ENCODE assay signal across 22 cellular contexts in genomic region chr11:114889464-114890065, GRCh38.
DNase-seq lines count a peak whose midpoint lies in the region; ATAC-seq lines count a peak whose summit lies in the region.
"Had no signal": no experiment of that assay in that cellular context is flagged by ENCODE, and none has a peak within 500 bp of the region (broad histone marks: within the 10 kb centered on the region; RNA-seq: fewer than 3 reads in every experiment).

No MANE protein-coding gene starts in this region.

- no peak overlapping the region for H3K23ac ChIP-seq in neuronal stem cell (ENCODE audit: low read depth, low read length, poor library complexity)

- H3K27ac ChIP-seq in neuronal stem cell (replicated peaks; ENCODE audit: low read length): no peak overlapping the region
- H3K27ac ChIP-seq: C4-2B, PC-9 had no signal

- H3K4me2 ChIP-seq in neuronal stem cell (ENCODE audit: insufficient read depth, low read length, poor library complexity, severe bottlenecking): no peak overlapping the region
- H3K4me2 ChIP-seq: PC-9 had no signal

- H3K36me3 ChIP-seq in neuronal stem cell (replicated peaks in 1 of 2; ENCODE audit: control insufficient read depth in 2 of 2, insufficient read depth in 2 of 2, low read length in 2 of 2): no peaks in the 10 kb centered on the region

- H2AK5ac ChIP-seq in neuronal stem cell (ENCODE audit: low read depth, low read length): no peak overlapping the region

- no peak overlapping the region for H4K91ac ChIP-seq in neuronal stem cell (ENCODE audit: low read depth, low read length, poor library complexity)

- DNase-seq in Right ventricle myocardium inferior (ENCODE audit: missing footprints) (no peak), cardiac septum (ENCODE audit: low spot score) (no peak), SK-N-DZ (ENCODE audit: low spot score) (peak; percentile 5), left cardiac atrium (peak; percentile 23), neuronal stem cell (ENCODE audit: low spot score) (peak; percentile 53), NCI-H1105 (lab: John Stamatoyannopoulos, UW) (no peak), CD1c-positive myeloid dendritic cell (ENCODE audit: extremely low spot score) (no peak), HuH-7 (ENCODE audit: low spot score) (no peak)
- DNase-seq: H7, HFFc6, KBM-7, MM.1S, NCI-H1048, NCI-H1930, NCI-H2171, NCI-H446, NCI-H526, PC-9, RPMI8226, SIG-M5 had no signal

- peaks cover 0 to 16% of the 10 kb centered on the region in 2 donors for H3K4me1 ChIP-seq in neuronal stem cell (ENCODE audit: control insufficient read depth in 2 of 2, insufficient read depth in 1 of 2, low read depth in 1 of 2, low read length in 2 of 2)

- peaks cover 0 to 2% of the 10 kb centered on the region in 2 donors for H3K9me3 ChIP-seq in neuronal stem cell (replicated peaks in 1 of 2; ENCODE audit: control insufficient read depth in 2 of 2, insufficient read depth in 1 of 2, low read depth in 1 of 2, low read length in 2 of 2)

- no peaks in the 10 kb centered on the region for H3K27me3 ChIP-seq in neuronal stem cell (ENCODE audit: control insufficient read depth in 3 of 3, insufficient read depth in 3 of 3, low read depth in 1 of 3, low read length in 3 of 3)

- no peak overlapping the region for H3K4ac ChIP-seq in neuronal stem cell (ENCODE audit: low read length)

- no peak overlapping the region for H3K18ac ChIP-seq in neuronal stem cell (ENCODE audit: low read length)

- no peak overlapping the region for H2BK12ac ChIP-seq in neuronal stem cell (ENCODE audit: low read length)

- no peak overlapping the region for H2BK15ac ChIP-seq in neuronal stem cell (ENCODE audit: low read length)

- H4K8ac ChIP-seq in neuronal stem cell (ENCODE audit: low read depth, low read length): no peak overlapping the region

- no CpG with 5 or more reads among the region's 14 CpGs for WGBS in neuronal stem cell (ENCODE audit: extremely low coverage in 2 of 2, insufficient read length in 2 of 2, insufficient replicate concordance in 1 of 2), 2 donors

- no peak overlapping the region for H3K4me3 ChIP-seq in neuronal stem cell (ENCODE audit: low read length in 2 of 2)
- H3K4me3 ChIP-seq: PC-9 had no signal

- H3K79me1 ChIP-seq in neuronal stem cell (ENCODE audit: low read depth, low read length): no peaks in the 10 kb centered on the region

- H3K14ac ChIP-seq in neuronal stem cell (ENCODE audit: low read length): no peak overlapping the region

- no peak overlapping the region for H2AFZ ChIP-seq in neuronal stem cell (ENCODE audit: low read length)
- H2AFZ ChIP-seq: PC-9 had no signal

- no peak overlapping the region for H3K9ac ChIP-seq in neuronal stem cell (ENCODE audit: low read depth, low read length, poor library complexity)

- intact Hi-C loops in Right ventricle myocardium inferior (cut with DNase I) (loop anchor here (5.0 kb wide), 1 partner anchor 92 kb away; no protein-coding TSS in a partner anchor), cardiac septum (cut with DNase I) (loop anchor here (5.0 kb wide), 1 partner anchor 92 kb away; no protein-coding TSS in a partner anchor), left cardiac atrium (cut with DNase I) (loop anchor here in 1 of 2 donors (5.0 kb wide), 1 partner anchor 87 kb away; no protein-coding TSS in a partner anchor)

- no peak overlapping the region for H2BK120ac ChIP-seq in neuronal stem cell (ENCODE audit: low read depth, low read length)

- ATAC-seq in Right ventricle myocardium inferior: peak; percentile 55
- ATAC-seq in left cardiac atrium: peak in 1 of 2 donors; percentile 66
- ATAC-seq: SK-N-SH treated with all-trans-retinoic acid at 6 μM for 48 hours had no signal

- H2BK5ac ChIP-seq in neuronal stem cell (ENCODE audit: low read length): no peak overlapping the region

Comparison
In these comparisons a context has a peak if more than half of its experiments do, and no peak if none do; other contexts are left out.
1. DNase-seq: peak in SK-N-DZ (single experiment), left cardiac atrium (single experiment) and neuronal stem cell (single experiment); none in Right ventricle myocardium inferior (single experiment), cardiac septum (single experiment), NCI-H1105 (single experiment), CD1c-positive myeloid dendritic cell (single experiment) and HuH-7 (single experiment).